8 cellular contexts compared by ENCODE assay signal in genomic region chr7:4681922-4682620, GRCh38. TPM values are rescaled to one million over a fixed set of nuclear protein-coding genes. Genes with fewer than 3 reads are reported as not detected.
DNase-seq lines count a peak whose midpoint lies in the region; ATAC-seq, FAIRE-seq and TF ChIP-seq lines count a peak whose summit lies in the region.

Gene FOXK1, plus strand, starts transcription at chr7:4682295. Its CDS starts 14 bp downstream, at chr7:4682309.

- DNase-seq in COR-L47 (lab: John Stamatoyannopoulos, UW), result peak; percentile 66
- DNase-seq in HT1080 (ENCODE audit: low read depth), result no peak
- peak; percentile 46 for DNase-seq in RCC 7860 (ENCODE audit: low spot score)
- DNase-seq in activated T-helper 1 cell treated with anti-CD3 and anti-CD28 coated beads, Interleukin-2, amount 50 U/mL, for 16 hours (ENCODE audit: low read depth in 1 of 2, low spot score in 1 of 2), result peak; percentile 50 to 74
- peak; percentile 55 for DNase-seq in fibroblast of mammary gland (ENCODE audit: low read depth)
- peak; percentile 81 for DNase-seq in natural killer cell
- peak; percentile 73 for DNase-seq in stimulated activated naive CD4-positive, alpha-beta T cell treated with Interleukin-2 at 50 U/mL for 16 hours (lab: John Stamatoyannopoulos, UW)

- no peak for FAIRE-seq in RCC 7860 (lab: Jason Lieb, UNC)

- intact Hi-C loops in natural killer cell (cut with micrococcal nuclease), result loop anchor here (2.0 to 5.0 kb wide), 2 partner anchors 41 to 45 kb away; no protein-coding TSS in a partner anchor

- H3K27ac Mint-ChIP-seq in natural killer cell, result peak within 1 kb of the TSS; percentile 94 to 96

- ATAC-seq in GM19467 (IDR thresholded peaks at IDR 0.05; ENCODE audit: unreplicated experiment) (peak; percentile 65), natural killer cell (peak; percentile 72 to 90 (median 83))

- no peaks in the 10 kb centered on the region for H3K9me3 Mint-ChIP-seq in natural killer cell

- H3K36me3 Mint-ChIP-seq in natural killer cell, result no peaks in the 10 kb centered on the region

- TF ChIP-seq CTCF in fibroblast of mammary gland (conservative IDR thresholded peaks at IDR 0.05; ENCODE audit: control insufficient read depth, insufficient read depth, low read depth, low read length) (no peak), natural killer cell (IDR thresholded peaks at IDR 0.05) (no peak)

- peaks cover 30 to 35% of the 10 kb centered on the region in 2 donors for H3K4me1 Mint-ChIP-seq in natural killer cell

- peak within 1 kb of the TSS; percentile 93 for H3K4me3 Mint-ChIP-seq in natural killer cell

- H3K27me3 Mint-ChIP-seq in natural killer cell (ENCODE audit: low read depth in 2 of 2), result no peaks in the 10 kb centered on the region

- H3K4me3 ChIP-seq in fibroblast of mammary gland (ENCODE audit: control insufficient read depth, low read depth, low read length), result peak within 1 kb of the TSS; percentile 85

RNA-seq across cellular contexts. Expression of gene FOXK1, which starts in this region (rescaled TPM):
- 14.3 and 17.9 TPM in 2 replicates for total RNA-seq in HT1080 (2014; rRNA removed; shearing (Covaris generic))
- 9.9 and 12.2 TPM in 2 replicates for polyA plus RNA-seq in HT1080 (2015; cell fraction: cytosol; rRNA removed)
- polyA plus RNA-seq in HT1080 (2015; cell fraction: nucleus; rRNA removed), result 24.6 and 25.3 TPM in 2 replicates
- 10 to 100 TPM; 51.6 to 59.7 (median 55.3) TPM for total RNA-seq in natural killer cell
